Comparison of ENCODE assay signal across 19 cellular contexts in genomic region chr5:107092695-107093094, GRCh38.
"Had no signal": no experiment of that assay in that cellular context is flagged by ENCODE, and none has a peak within 500 bp of the region (broad histone marks: within the 10 kb centered on the region; RNA-seq: fewer than 3 reads in every experiment).

No MANE protein-coding gene starts in this region.

- DNase-seq: activated CD4-positive, alpha-beta T cell treated with anti-CD3 and anti-CD28 coated beads for 4 hours; activated CD8-positive, alpha-beta memory T cell treated with anti-CD3 and anti-CD28 coated beads, Interleukin-2, amount 50 U/mL, for 4 hours; activated CD8-positive, alpha-beta T cell treated with anti-CD3 and anti-CD28 coated beads for 36 hours; activated naive CD4-positive, alpha-beta T cell; activated naive CD8-positive, alpha-beta T cell treated with anti-CD3 and anti-CD28 coated beads, Interleukin-2, amount 50 U/mL, for 24 hours; activated T-cell treated with anti-CD3 and anti-CD28 coated beads, Interleukin-2, amount 50 U/mL, for 72 hours; colonic mucosa; effector CD4-positive, alpha-beta T cell; heart right ventricle; islet precursor cell; left ventricle myocardium superior; mesendoderm; nephron progenitor cell; stimulated activated CD4-positive, alpha-beta T cell treated with anti-CD3 and anti-CD28 coated beads, Interleukin-2, amount 100 ng/mL, for 24 hours; stimulated activated naive CD4-positive, alpha-beta T cell; T-helper 9 cell; WERI-Rb-1 had no signal

- H3K4me1 Mint-ChIP-seq: activated naive CD8-positive, alpha-beta T cell treated with anti-CD3 and anti-CD28 coated beads, Interleukin-2, amount 50 U/mL, for 24 hours; nephron progenitor cell had no signal

- ATAC-seq: activated CD8-positive, alpha-beta T cell treated with anti-CD3 and anti-CD28 coated beads for 36 hours; activated naive CD8-positive, alpha-beta T cell treated with anti-CD3 and anti-CD28 coated beads, Interleukin-2, amount 50 U/mL, for 24 hours; activated T-cell treated with anti-CD3 and anti-CD28 coated beads, Interleukin-2, amount 50 U/mL, for 72 hours; heart right ventricle; left ventricle myocardium superior; sciatic nerve had no signal

- H3K27ac Mint-ChIP-seq: activated CD8-positive, alpha-beta T cell treated with anti-CD3 and anti-CD28 coated beads for 36 hours; activated naive CD8-positive, alpha-beta T cell treated with anti-CD3 and anti-CD28 coated beads, Interleukin-2, amount 50 U/mL, for 24 hours; activated T-cell treated with anti-CD3 and anti-CD28 coated beads, Interleukin-2, amount 50 U/mL, for 72 hours; nephron progenitor cell; type B pancreatic cell had no signal

- H3K4me3 ChIP-seq: colonic mucosa, heart right ventricle had no signal

- H3K27me3 Mint-ChIP-seq: activated CD8-positive, alpha-beta T cell treated with anti-CD3 and anti-CD28 coated beads for 36 hours; activated naive CD8-positive, alpha-beta T cell treated with anti-CD3 and anti-CD28 coated beads, Interleukin-2, amount 50 U/mL, for 24 hours; type B pancreatic cell had no signal

- H3K4me3 Mint-ChIP-seq: activated CD8-positive, alpha-beta T cell treated with anti-CD3 and anti-CD28 coated beads for 36 hours; activated naive CD8-positive, alpha-beta T cell treated with anti-CD3 and anti-CD28 coated beads, Interleukin-2, amount 50 U/mL, for 24 hours; activated T-cell treated with anti-CD3 and anti-CD28 coated beads, Interleukin-2, amount 50 U/mL, for 72 hours; nephron progenitor cell; type B pancreatic cell had no signal

- H3K9me3 Mint-ChIP-seq: activated CD8-positive, alpha-beta T cell treated with anti-CD3 and anti-CD28 coated beads for 36 hours; type B pancreatic cell had no signal
